21 cellular contexts compared by ENCODE assay signal in the genomic region with DNA sequence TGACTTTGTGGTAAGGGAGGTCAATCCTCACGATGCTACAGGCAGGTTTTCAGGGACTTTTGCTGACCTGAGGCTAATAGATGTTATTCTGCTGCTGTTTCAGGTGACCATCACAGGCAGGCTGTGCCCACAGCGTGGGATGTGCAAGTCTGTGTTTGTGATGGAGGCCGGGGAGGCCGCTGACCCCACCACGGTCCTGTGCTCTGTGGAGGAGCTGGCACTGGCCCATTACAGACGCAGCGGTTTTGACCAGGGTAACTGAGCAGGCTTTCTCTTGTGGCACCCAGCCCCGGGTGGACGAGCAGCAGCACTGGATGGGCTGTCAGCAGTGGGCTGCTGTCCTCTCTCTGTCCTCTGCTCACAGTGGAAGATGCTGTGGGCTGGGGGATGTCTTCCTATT. TPM values are rescaled to one million over a fixed set of nuclear protein-coding genes. Genes with fewer than 3 reads are reported as not detected.
DNase-seq lines count a peak whose midpoint lies in the region; ATAC-seq and TF ChIP-seq lines count a peak whose summit lies in the region.
"Had no signal": no experiment of that assay in that cellular context is flagged by ENCODE, and none has a peak within 500 bp of the region (broad histone marks: within the 10 kb centered on the region; RNA-seq: fewer than 3 reads in every experiment).

No MANE protein-coding gene starts in this region.

- WGBS in neuronal stem cell (ENCODE audit: extremely low coverage in 2 of 2, insufficient read length in 2 of 2, insufficient replicate concordance in 1 of 2), 2 donors: no CpG with 5 or more reads among the region's 9 CpGs
- WGBS in smooth muscle cell (ENCODE audit: low lambda C conversion rate): 92% methylated on average over 9 of the region's 9 CpGs

- H2BK5ac ChIP-seq in neuronal stem cell (ENCODE audit: low read length): no peak overlapping the region

- H2BK12ac ChIP-seq in neuronal stem cell (ENCODE audit: low read length): no peak overlapping the region

- ATAC-seq in T-helper 17 cell (no peak), HG03039 (IDR thresholded peaks at IDR 0.05; ENCODE audit: unreplicated experiment) (no peak)
- ATAC-seq: HCT116, HepG2 had no signal

- H3K4ac ChIP-seq in neuronal stem cell (ENCODE audit: low read length): no peak overlapping the region

- no peak overlapping the region for H3K23ac ChIP-seq in neuronal stem cell (ENCODE audit: low read depth, low read length, poor library complexity)

- H3K4me2 ChIP-seq in neuronal stem cell (ENCODE audit: insufficient read depth, low read length, poor library complexity, severe bottlenecking) (no peak overlapping the region), smooth muscle cell (no peak overlapping the region)

- intact Hi-C loops in dorsolateral prefrontal cortex (cut with DNase I): loop anchor here (2.0 to 10.0 kb wide), 3 partner anchors 65 to 559 kb away; a partner anchor contains a TSS

- H3K4me1 Mint-ChIP-seq in T-helper 17 cell: no peaks in the 10 kb centered on the region
- H3K4me1 Mint-ChIP-seq: CD14-positive monocyte; CD4-positive, alpha-beta memory T cell; IgD-negative memory B cell had no signal

- no peak overlapping the region for H2AFZ ChIP-seq in neuronal stem cell (ENCODE audit: low read length)
- H2AFZ ChIP-seq in smooth muscle cell (ENCODE audit: low read depth): no peak overlapping the region

- H3K36me3 Mint-ChIP-seq in T-helper 17 cell (ENCODE audit: low read depth): peaks cover 11% of the 10 kb centered on the region
- H3K36me3 Mint-ChIP-seq: IgD-negative memory B cell had no signal

- H3F3A ChIP-seq in smooth muscle cell (ENCODE audit: low read depth): no peaks in the 10 kb centered on the region

- peaks cover 5% of the 10 kb centered on the region for H3K79me1 ChIP-seq in neuronal stem cell (ENCODE audit: low read depth, low read length)

- H4K91ac ChIP-seq in neuronal stem cell (ENCODE audit: low read depth, low read length, poor library complexity): no peak overlapping the region

- H3K4me3 ChIP-seq in dorsolateral prefrontal cortex (no peak overlapping the region), neuronal stem cell (ENCODE audit: low read length in 2 of 2) (no peak overlapping the region), smooth muscle cell (no peak overlapping the region)

- TF ChIP-seq CTCF in dorsolateral prefrontal cortex (IDR thresholded peaks at IDR 0.05 in 54 of 56, conservative IDR thresholded peaks at IDR 0.05 in 2 of 56; ENCODE audit: low read depth in 1 of 56, partially characterized antibody in 56 of 56) (no peak), smooth muscle cell (IDR thresholded peaks at IDR 0.05; ENCODE audit: borderline replicate concordance, insufficient read depth, poor library complexity, severe bottlenecking) (no peak)

- DNase-seq in T-helper 17 cell (no peak), dorsolateral prefrontal cortex (no peak), neuronal stem cell (ENCODE audit: low spot score) (no peak), NCI-H524 (lab: John Stamatoyannopoulos, UW) (no peak), smooth muscle cell (lab: John Stamatoyannopoulos, UW; ENCODE audit: unreplicated experiment) (no peak)
- DNase-seq in stimulated activated CD4-positive, alpha-beta T cell treated with anti-CD3 and anti-CD28 coated beads, Interleukin-4, amount 100 ng/mL, for 4 hours: no peak
- DNase-seq: ACHN; BE2C; CD4-positive, alpha-beta memory T cell; DMS153; DMS79; GDM1; GOT3; H7; HFFc6 had no signal

- no peaks in the 10 kb centered on the region for H3K9me3 ChIP-seq in T-helper 17 cell (ENCODE audit: control insufficient read depth, low read length, poor library complexity, severe bottlenecking)
- peaks cover 0 to 1% of the 10 kb centered on the region in 2 donors for H3K9me3 ChIP-seq in neuronal stem cell (replicated peaks in 1 of 2; ENCODE audit: control insufficient read depth in 2 of 2, insufficient read depth in 1 of 2, low read depth in 1 of 2, low read length in 2 of 2)
- H3K9me3 ChIP-seq in smooth muscle cell (replicated peaks; ENCODE audit: low read depth): no peaks in the 10 kb centered on the region
- H3K9me3 ChIP-seq: BE2C had no signal

- H3K27me3 Mint-ChIP-seq in T-helper 17 cell: no peaks in the 10 kb centered on the region
- H3K27me3 Mint-ChIP-seq: CD4-positive, alpha-beta memory T cell; IgD-negative memory B cell had no signal

- H2AK5ac ChIP-seq in neuronal stem cell (ENCODE audit: low read depth, low read length): no peak overlapping the region

- H3K27ac ChIP-seq in dorsolateral prefrontal cortex (peak overlapping the region in 58 of 59 donors; percentile 53 to 100 (median 97)), neuronal stem cell (replicated peaks; ENCODE audit: low read length) (no peak overlapping the region), temporal lobe (ENCODE audit: low read depth, low read length) (peak overlapping the region; percentile 99), smooth muscle cell (ENCODE audit: low read depth) (no peak overlapping the region)

- H3K27ac Mint-ChIP-seq in T-helper 17 cell: peak overlapping the region; percentile 75
- H3K27ac Mint-ChIP-seq: CD4-positive, alpha-beta memory T cell; HFFc6 had no signal

- H3K18ac ChIP-seq in neuronal stem cell (ENCODE audit: low read length): no peak overlapping the region

- H4K20me1 ChIP-seq in smooth muscle cell (ENCODE audit: low read depth): no peaks in the 10 kb centered on the region

- H2BK120ac ChIP-seq in neuronal stem cell (ENCODE audit: low read depth, low read length): no peak overlapping the region

- H3K4me1 ChIP-seq in neuronal stem cell (ENCODE audit: control insufficient read depth in 2 of 2, insufficient read depth in 1 of 2, low read depth in 1 of 2, low read length in 2 of 2) (peaks cover 11 to 13% of the 10 kb centered on the region in 2 donors), smooth muscle cell (ENCODE audit: low read depth) (peaks cover 26% of the 10 kb centered on the region)

- peak overlapping the region; percentile 1 for H3K9ac ChIP-seq in neuronal stem cell (ENCODE audit: low read depth, low read length, poor library complexity)
- no peak overlapping the region for H3K9ac ChIP-seq in smooth muscle cell (ENCODE audit: low read depth)

- no peak overlapping the region for H3K4me3 Mint-ChIP-seq in T-helper 17 cell
- H3K4me3 Mint-ChIP-seq: CD14-positive monocyte; CD4-positive, alpha-beta memory T cell; HFFc6; IgD-negative memory B cell had no signal

- H4K8ac ChIP-seq in neuronal stem cell (ENCODE audit: low read depth, low read length): no peak overlapping the region

- H3K27me3 ChIP-seq in dorsolateral prefrontal cortex: no peaks in the 10 kb centered on the region
- H3K27me3 ChIP-seq in neuronal stem cell (ENCODE audit: control insufficient read depth in 3 of 3, insufficient read depth in 3 of 3, low read depth in 1 of 3, low read length in 3 of 3): no peaks in the 10 kb centered on the region
- no peaks in the 10 kb centered on the region for H3K27me3 ChIP-seq in smooth muscle cell (ENCODE audit: low read depth)
- H3K27me3 ChIP-seq: BE2C had no signal

- H3K36me3 ChIP-seq in neuronal stem cell (replicated peaks in 1 of 2; ENCODE audit: control insufficient read depth in 2 of 2, insufficient read depth in 2 of 2, low read length in 2 of 2): peaks cover 41 to 93% of the 10 kb centered on the region in 2 donors
- H3K36me3 ChIP-seq in smooth muscle cell (ENCODE audit: low read depth): peaks cover under 1% of the 10 kb centered on the region

- H2BK15ac ChIP-seq in neuronal stem cell (ENCODE audit: low read length): no peak overlapping the region

- no peaks in the 10 kb centered on the region for H3K79me2 ChIP-seq in smooth muscle cell (ENCODE audit: low read depth)

- H3K14ac ChIP-seq in neuronal stem cell (ENCODE audit: low read length): no peak overlapping the region

RNA-seq across cellular contexts. Expression of a gene that starts 22.0 kb away (rescaled TPM):
- 10 to 100 TPM; 23.2 to 28.4 TPM for total RNA-seq in T-helper 17 cell
- 10 to 100 TPM; 30.1 to 55.7 (median 39.8) TPM for total RNA-seq in dorsolateral prefrontal cortex
- 13.8 TPM for polyA plus RNA-seq in neuronal stem cell (2013, experiment 1 of 2)
- 13.3 TPM for polyA plus RNA-seq in neuronal stem cell (2013, experiment 2 of 2)
- 21.6 TPM for total RNA-seq in temporal lobe
- 12.1 and 20.2 TPM in 2 replicates for total RNA-seq in smooth muscle cell
- polyA plus RNA-seq in smooth muscle cell: 7.2 and 7.7 TPM in 2 replicates

Comparison
In these comparisons a context has a peak if more than half of its experiments do, and no peak if none do; other contexts are left out.
1. H3K27ac ChIP-seq: peak in dorsolateral prefrontal cortex (58 of 59) and temporal lobe (single experiment); none in neuronal stem cell (single experiment) and smooth muscle cell (single experiment).